In genomic region chr14:99321955-99322730, GRCh38 we compare ENCODE assay signal across 16 cellular contexts. TPM values are rescaled to one million over a fixed set of nuclear protein-coding genes. Genes with fewer than 3 reads are reported as not detected.
DNase-seq lines count a peak whose midpoint lies in the region; ATAC-seq and TF ChIP-seq lines count a peak whose summit lies in the region.
"Had no signal": no experiment of that assay in that cellular context is flagged by ENCODE, and none has a peak within 500 bp of the region (broad histone marks: within the 10 kb centered on the region; RNA-seq: fewer than 3 reads in every experiment).

No MANE protein-coding gene starts in this region.

- no peak for TF ChIP-seq CTCF in GM23338 (conservative IDR thresholded peaks at IDR 0.05; ENCODE audit: low read depth in 2 of 2)
- no peak for TF ChIP-seq CTCF in endodermal cell (conservative IDR thresholded peaks at IDR 0.05)
- TF ChIP-seq CTCF in osteoblast (IDR thresholded peaks at IDR 0.05; ENCODE audit: extremely low read depth, low read depth, low read length) = no peak
- no peak for TF ChIP-seq CTCF in A673 (conservative IDR thresholded peaks at IDR 0.05; ENCODE audit: low read depth, low read length)

- H4K20me1 ChIP-seq in GM23338 (replicated peaks; ENCODE audit: insufficient read depth) (no peaks in the 10 kb centered on the region), osteoblast (ENCODE audit: insufficient read depth, low read length) (no peaks in the 10 kb centered on the region)
- H4K20me1 ChIP-seq: BLaER1 had no signal

- no TSS peak for BruUV-seq in A673 (replicated peaks; lab: Mats Ljungman, UMichigan)

- no peak overlapping the region for H3K4me2 ChIP-seq in GM23338
- H3K4me2 ChIP-seq in osteoblast (ENCODE audit: insufficient read depth, low read length) = no peak overlapping the region
- H3K4me2 ChIP-seq: BLaER1 had no signal

- no peaks in the 10 kb centered on the region for H3K79me2 ChIP-seq in GM23338 (replicated peaks; ENCODE audit: insufficient read depth)
- H3K79me2 ChIP-seq in osteoblast (ENCODE audit: insufficient read depth, low read length) = no peaks in the 10 kb centered on the region

- CTCF ChIA-PET in A673 (lab: Charles Lee) = no interaction called here

- no peaks in the 10 kb centered on the region for H3F3A ChIP-seq in GM23338 (replicated peaks; ENCODE audit: low read depth)

- H3K9ac ChIP-seq in endodermal cell (ENCODE audit: extremely low read depth, low read length, poor library complexity, severe bottlenecking) = no peak overlapping the region
- H3K9ac ChIP-seq: BLaER1 had no signal

- H3K27ac ChIP-seq in GM23338 (ENCODE audit: low read depth) (no peak overlapping the region), endodermal cell (ENCODE audit: low read depth, low read length) (no peak overlapping the region), osteoblast (ENCODE audit: low read depth, low read length) (no peak overlapping the region), A673 (ENCODE audit: low read depth, low read length, poor library complexity, severe bottlenecking) (no peak overlapping the region)
- H3K27ac ChIP-seq: BLaER1, HL-60 had no signal

- intact Hi-C loops in A673 (cut with micrococcal nuclease; ENCODE audit: unreplicated experiment) = no loop called here

- POLR2A ChIA-PET in A673 (lab: Charles Lee; ENCODE audit: low non-redundant PET) = no interaction called here

- H3K36me3 ChIP-seq in GM23338 (ENCODE audit: insufficient read depth) = no peaks in the 10 kb centered on the region
- H3K36me3 ChIP-seq in endodermal cell (ENCODE audit: control insufficient read depth, insufficient read depth, low read length) = no peaks in the 10 kb centered on the region
- H3K36me3 ChIP-seq in osteoblast (ENCODE audit: insufficient read depth, low read length) = no peaks in the 10 kb centered on the region
- H3K36me3 ChIP-seq in A673 (ENCODE audit: insufficient read depth, low read length, poor library complexity, severe bottlenecking) = no peaks in the 10 kb centered on the region
- H3K36me3 ChIP-seq: BLaER1 had no signal

- no peaks in the 10 kb centered on the region for H3K27me3 ChIP-seq in GM23338 (ENCODE audit: insufficient read depth)
- no peaks in the 10 kb centered on the region for H3K27me3 ChIP-seq in endodermal cell (ENCODE audit: control insufficient read depth, insufficient read depth, low read length, poor library complexity, severe bottlenecking)
- H3K27me3 ChIP-seq in osteoblast (ENCODE audit: insufficient read depth, low read length) = no peaks in the 10 kb centered on the region
- no peaks in the 10 kb centered on the region for H3K27me3 ChIP-seq in A673 (replicated peaks; ENCODE audit: insufficient read depth, low read depth, low read length, poor library complexity)
- H3K27me3 ChIP-seq: BLaER1 had no signal

- no peak for ATAC-seq in GM23338

- DNase-seq in D341Med (ENCODE audit: low spot score) (peak; percentile 24), GM23338 (ENCODE audit: low spot score) (no peak), endodermal cell (peak; percentile 45), osteoblast (ENCODE audit: insufficient read length, low spot score, missing footprints) (peak; percentile 86), NCI-H1417 (lab: John Stamatoyannopoulos, UW) (no peak), A673 (ENCODE audit: low spot score) (no peak)
- no peak for DNase-seq in activated CD4-positive, alpha-beta T cell treated with anti-CD3 and anti-CD28 coated beads, Interleukin-2, amount 50 U/mL, for 4 hours
- DNase-seq: KBM-7, NCI-H1092, NCI-H1694, NCI-H2107, NCI-H226, NCI-H526 treated with DMSO at 0.1 percent for 48 hours had no signal

- H3K9me2 ChIP-seq in GM23338 (ENCODE audit: insufficient read depth) = no peaks in the 10 kb centered on the region

- no peak overlapping the region for H3K4me3 Mint-ChIP-seq in GM23338
- H3K4me3 Mint-ChIP-seq in endodermal cell = no peak overlapping the region

- H3K4me1 ChIP-seq in GM23338 (ENCODE audit: insufficient read depth) = no peaks in the 10 kb centered on the region
- no peaks in the 10 kb centered on the region for H3K4me1 ChIP-seq in endodermal cell (ENCODE audit: control insufficient read depth, insufficient read depth, low read length)
- H3K4me1 ChIP-seq in osteoblast (ENCODE audit: insufficient read depth, low read length) = no peaks in the 10 kb centered on the region
- no peaks in the 10 kb centered on the region for H3K4me1 ChIP-seq in A673 (ENCODE audit: insufficient read depth, low read length, poor library complexity, severe bottlenecking)
- H3K4me1 ChIP-seq: BLaER1 had no signal

- H3K27ac Mint-ChIP-seq in GM23338 (no peak overlapping the region), endodermal cell (no peak overlapping the region)

- H3K36me3 Mint-ChIP-seq in GM23338 (ENCODE audit: low read depth) (no peaks in the 10 kb centered on the region), endodermal cell (ENCODE audit: low read depth) (no peaks in the 10 kb centered on the region)

- H3K27me3 Mint-ChIP-seq in GM23338 (ENCODE audit: insufficient read depth, low read depth, poor library complexity) (peaks cover 2% of the 10 kb centered on the region), endodermal cell (ENCODE audit: insufficient read depth) (no peaks in the 10 kb centered on the region)

- peak overlapping the region; percentile 76 for H2AFZ ChIP-seq in GM23338
- H2AFZ ChIP-seq in osteoblast (ENCODE audit: low read length) = no peak overlapping the region

- H3K9me3 ChIP-seq in endodermal cell (ENCODE audit: control insufficient read depth, low read length) = no peaks in the 10 kb centered on the region
- H3K9me3 ChIP-seq in osteoblast (ENCODE audit: low read depth, low read length) = no peaks in the 10 kb centered on the region
- H3K9me3 ChIP-seq in A673 (ENCODE audit: low read depth, low read length, poor library complexity, severe bottlenecking) = no peaks in the 10 kb centered on the region
- H3K9me3 ChIP-seq: BLaER1 had no signal

- peaks cover 16% of the 10 kb centered on the region for H3K4me1 Mint-ChIP-seq in GM23338
- H3K4me1 Mint-ChIP-seq in endodermal cell = peaks cover 3% of the 10 kb centered on the region

- H3K4me3 ChIP-seq in GM23338 (no peak overlapping the region), endodermal cell (ENCODE audit: low read length) (no peak overlapping the region), osteoblast (ENCODE audit: insufficient read depth, low read length) (no peak overlapping the region), A673 (ENCODE audit: low read depth, low read length, poor library complexity, severe bottlenecking) (no peak overlapping the region)
- H3K4me3 ChIP-seq: BLaER1 had no signal

- WGBS in endodermal cell (ENCODE audit: insufficient coverage in 1 of 2, insufficient read length in 1 of 2), 2 experiments = 78 to 85% methylated on average over 10 to 12 of the region's 13 CpGs

- H3K9me3 Mint-ChIP-seq in GM23338 (no peaks in the 10 kb centered on the region), endodermal cell (no peaks in the 10 kb centered on the region)

RNA-seq across cellular contexts. Expression of gene BCL11B, which starts 50.1 kb away (rescaled TPM):
- 5.6 and 6.7 TPM in 2 replicates for total RNA-seq in GM23338 (2014; rRNA removed; shearing (Covaris generic))
- polyA plus RNA-seq in GM23338 (2016; fragmentation: Nextera tagmentation; extraction: Ambion mirVana) = 2.4 and 2.7 TPM in 2 replicates
- total RNA-seq in endodermal cell (1 to 10 TPM; 5.7 to 6.0 TPM), osteoblast (0.36 and 0.88 TPM in 2 replicates), A673 (2021) (80.6 and 81.3 TPM in 2 replicates)
- 1.2 TPM for polyA plus RNA-seq in endodermal cell (2013, experiment 1 of 2)
- 1.6 TPM for polyA plus RNA-seq in endodermal cell (2013, experiment 2 of 2)
- total RNA-seq: OCI-LY7 had no signal

Comparison
In these comparisons a context has a peak if more than half of its experiments do, and no peak if none do; other contexts are left out.
1. DNase-seq: peak in D341Med (single experiment), endodermal cell (single experiment) and osteoblast (single experiment); none in GM23338 (single experiment), NCI-H1417 (0 of 3), A673 (single experiment) and activated CD4-positive, alpha-beta T cell treated with anti-CD3 and anti-CD28 coated beads, Interleukin-2, amount 50 U/mL, for 4 hours (0 of 2).
2. RNA of gene BCL11B, which starts 50.1 kb away (total RNA-seq): 80.6 to 81.3 TPM in A673; 5.6 to 6.7 TPM in GM23338, 5.7 to 6.0 TPM in endodermal cell and 0.36 to 0.88 TPM in osteoblast; every median in the first group is over 10 times any median in the second.